2 cellular contexts compared by ENCODE assay signal in genomic region chr2:72114693-72115051, GRCh38.
TF ChIP-seq lines count a peak whose summit lies in the region.

No MANE protein-coding gene starts in this region.

TF ChIP-seq in Ishikawa, 13 proteins besides CTCF, POLR2A, EP300 and RAD21:
- TF ChIP-seq, protein P1, sequence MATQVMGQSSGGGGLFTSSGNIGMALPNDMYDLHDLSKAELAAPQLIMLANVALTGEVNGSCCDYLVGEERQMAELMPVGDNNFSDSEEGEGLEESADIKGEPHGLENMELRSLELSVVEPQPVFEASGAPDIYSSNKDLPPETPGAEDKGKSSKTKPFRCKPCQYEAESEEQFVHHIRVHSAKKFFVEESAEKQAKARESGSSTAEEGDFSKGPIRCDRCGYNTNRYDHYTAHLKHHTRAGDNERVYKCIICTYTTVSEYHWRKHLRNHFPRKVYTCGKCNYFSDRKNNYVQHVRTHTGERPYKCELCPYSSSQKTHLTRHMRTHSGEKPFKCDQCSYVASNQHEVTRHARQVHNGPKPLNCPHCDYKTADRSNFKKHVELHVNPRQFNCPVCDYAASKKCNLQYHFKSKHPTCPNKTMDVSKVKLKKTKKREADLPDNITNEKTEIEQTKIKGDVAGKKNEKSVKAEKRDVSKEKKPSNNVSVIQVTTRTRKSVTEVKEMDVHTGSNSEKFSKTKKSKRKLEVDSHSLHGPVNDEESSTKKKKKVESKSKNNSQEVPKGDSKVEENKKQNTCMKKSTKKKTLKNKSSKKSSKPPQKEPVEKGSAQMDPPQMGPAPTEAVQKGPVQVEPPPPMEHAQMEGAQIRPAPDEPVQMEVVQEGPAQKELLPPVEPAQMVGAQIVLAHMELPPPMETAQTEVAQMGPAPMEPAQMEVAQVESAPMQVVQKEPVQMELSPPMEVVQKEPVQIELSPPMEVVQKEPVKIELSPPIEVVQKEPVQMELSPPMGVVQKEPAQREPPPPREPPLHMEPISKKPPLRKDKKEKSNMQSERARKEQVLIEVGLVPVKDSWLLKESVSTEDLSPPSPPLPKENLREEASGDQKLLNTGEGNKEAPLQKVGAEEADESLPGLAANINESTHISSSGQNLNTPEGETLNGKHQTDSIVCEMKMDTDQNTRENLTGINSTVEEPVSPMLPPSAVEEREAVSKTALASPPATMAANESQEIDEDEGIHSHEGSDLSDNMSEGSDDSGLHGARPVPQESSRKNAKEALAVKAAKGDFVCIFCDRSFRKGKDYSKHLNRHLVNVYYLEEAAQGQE (IDR thresholded peaks at IDR 0.05; ENCODE audit: low read depth) = peak; percentile 71
- TF ChIP-seq TCF12 (IDR thresholded peaks at IDR 0.05; ENCODE audit: low read depth) (no peak), NFIC (IDR thresholded peaks at IDR 0.05) (no peak)

TF ChIP-seq in H1, 55 proteins besides CTCF, POLR2A, EP300 and RAD21:
- no peak for TF ChIP-seq GABPA (IDR thresholded peaks at IDR 0.05; ENCODE audit: borderline replicate concordance, insufficient read depth, low read length)
- no peak for TF ChIP-seq CHD1 (IDR thresholded peaks at IDR 0.05; ENCODE audit: low read depth, low read length)
- TF ChIP-seq GTF2F1 (IDR thresholded peaks at IDR 0.05; ENCODE audit: borderline replicate concordance, low read depth, low read length) = no peak
- no peak for TF ChIP-seq USF2 (IDR thresholded peaks at IDR 0.05; ENCODE audit: low read length)
- TF ChIP-seq POLR2AphosphoS5 (IDR thresholded peaks at IDR 0.05; ENCODE audit: low read depth, low read length) = no peak
- no peak for TF ChIP-seq MAFK (IDR thresholded peaks at IDR 0.05; ENCODE audit: low read depth, low read length)
- no peak for TF ChIP-seq SP2 (IDR thresholded peaks at IDR 0.05; ENCODE audit: low read length)
- TF ChIP-seq SP1 (IDR thresholded peaks at IDR 0.05; ENCODE audit: low read depth, low read length) = no peak
- no peak for TF ChIP-seq POU5F1 (IDR thresholded peaks at IDR 0.05; ENCODE audit: low read depth, low read length)
- no peak for TF ChIP-seq ATF2 (IDR thresholded peaks at IDR 0.05; ENCODE audit: low read length)
- no peak for TF ChIP-seq TEAD4 (IDR thresholded peaks at IDR 0.05; ENCODE audit: low read depth, low read length)
- TF ChIP-seq BRCA1 (IDR thresholded peaks at IDR 0.05; ENCODE audit: low read depth, low read length) = no peak
- no peak for TF ChIP-seq CREB1 (IDR thresholded peaks at IDR 0.05)
